Comparison of ENCODE assay signal across 1 cellular context in the genomic region with DNA sequence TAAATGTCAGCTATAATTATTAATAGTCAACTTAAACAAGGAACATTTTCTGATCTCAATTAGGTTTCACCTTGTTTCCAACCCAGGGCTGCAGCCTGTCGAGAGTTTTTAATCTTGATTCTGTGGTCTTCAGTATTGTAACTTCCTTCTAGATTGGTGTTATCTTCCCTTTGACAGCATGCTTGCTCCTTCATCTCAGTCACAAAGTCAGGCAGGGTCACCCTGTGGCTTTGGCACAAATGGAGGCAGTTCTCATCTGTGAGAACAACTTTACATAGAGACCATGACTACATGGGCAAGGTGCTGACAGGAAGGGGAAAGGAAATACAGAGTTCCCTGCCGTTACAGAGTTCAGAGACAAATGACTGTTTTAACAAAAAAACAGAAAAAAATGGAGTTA.
TF ChIP-seq lines count a peak whose summit lies in the region.

No MANE protein-coding gene starts in this region.

TF ChIP-seq in K562, 482 proteins besides CTCF, POLR2A, EP300 and RAD21 (continued from another document and continues in another):
- TF ChIP-seq FIP1L1 (IDR thresholded peaks at IDR 0.05; ENCODE audit: low read depth, low read length, poor library complexity, severe bottlenecking) (no peak), PRPF4 (IDR thresholded peaks at IDR 0.05; ENCODE audit: insufficient read depth, low read depth, low read length, poor library complexity, severe bottlenecking) (no peak), HDAC8 (tag; IDR thresholded peaks at IDR 0.05) (no peak), ZNF41 (CRISPR knock-in tag; conservative IDR thresholded peaks at IDR 0.05) (no peak), ZZZ3 (IDR thresholded peaks at IDR 0.05) (no peak), TFAM (CRISPR knock-in tag; conservative IDR thresholded peaks at IDR 0.05) (no peak), RAD51 (IDR thresholded peaks at IDR 0.05; ENCODE audit: borderline replicate concordance, low read depth) (no peak), JUN (IDR thresholded peaks at IDR 0.05; ENCODE audit: borderline replicate concordance, low read depth, low read length) (no peak), JUN (CRISPR knock-in tag; IDR thresholded peaks at IDR 0.05; ENCODE audit: borderline replicate concordance) (no peak), ZNF274 (IDR thresholded peaks at IDR 0.05; ENCODE audit: borderline replicate concordance, low read depth, low read length) (no peak), GABPB1 (CRISPR knock-in tag; IDR thresholded peaks at IDR 0.05) (no peak), NFXL1 (CRISPR knock-in tag; IDR thresholded peaks at IDR 0.05) (no peak), MCM3 (IDR thresholded peaks at IDR 0.05) (no peak), SETDB1 (IDR thresholded peaks at IDR 0.05; ENCODE audit: low read length) (no peak), NRF1 (conservative IDR thresholded peaks at IDR 0.05 in 1 of 2, IDR thresholded peaks at IDR 0.05 in 1 of 2) (no peak), TEAD2 (tag; IDR thresholded peaks at IDR 0.05) (no peak), POLR3A (IDR thresholded peaks at IDR 0.05; ENCODE audit: borderline replicate concordance, extremely low read depth, insufficient read depth, insufficient read length) (no peak), ZFP30 (CRISPR knock-in tag; IDR thresholded peaks at IDR 0.05; ENCODE audit: borderline replicate concordance) (no peak), ZSCAN32 (CRISPR knock-in tag; IDR thresholded peaks at IDR 0.05) (no peak), STAT5A (IDR thresholded peaks at IDR 0.05; ENCODE audit: borderline replicate concordance, low read length) (peak; percentile 79), SREBF2 (CRISPR knock-in tag; IDR thresholded peaks at IDR 0.05) (no peak), SNIP1 (IDR thresholded peaks at IDR 0.05; ENCODE audit: low read depth) (no peak), ZKSCAN1 (IDR thresholded peaks at IDR 0.05; ENCODE audit: low read depth, low read length) (no peak), ASH1L (IDR thresholded peaks at IDR 0.05; ENCODE audit: borderline replicate concordance, low read depth, partially characterized antibody) (no peak), SRSF7 (optimal IDR thresholded peaks at IDR 0.05; ENCODE audit: low read depth, low read length) (no peak), BHLHE40 (IDR thresholded peaks at IDR 0.05; ENCODE audit: low read length) (peak; percentile 68), PHF21A (IDR thresholded peaks at IDR 0.05; ENCODE audit: borderline replicate concordance, low read depth) (no peak), FOXK1 (CRISPR knock-in tag; IDR thresholded peaks at IDR 0.05; ENCODE audit: borderline replicate concordance) (no peak), PHTF2 (CRISPR knock-in tag; IDR thresholded peaks at IDR 0.05) (no peak), ZNF699 (CRISPR knock-in tag; IDR thresholded peaks at IDR 0.05; ENCODE audit: insufficient replicate concordance) (no peak), KLF1 (tag; IDR thresholded peaks at IDR 0.05) (no peak), ZNF584 (CRISPR knock-in tag; IDR thresholded peaks at IDR 0.05; ENCODE audit: low read depth) (no peak), ZNF217 (CRISPR knock-in tag; IDR thresholded peaks at IDR 0.05) (no peak), EHMT2 (IDR thresholded peaks at IDR 0.05) (no peak), ZNF830 (CRISPR knock-in tag; IDR thresholded peaks at IDR 0.05) (no peak), SIRT6 (IDR thresholded peaks at IDR 0.05; ENCODE audit: low read depth, low read length) (no peak), MYBL2 (IDR thresholded peaks at IDR 0.05; ENCODE audit: low read depth) (no peak), MYBL2 (CRISPR knock-in tag; IDR thresholded peaks at IDR 0.05; ENCODE audit: borderline replicate concordance) (no peak), IFI16 (CRISPR knock-in tag; IDR thresholded peaks at IDR 0.05) (no peak), SUPT5H (IDR thresholded peaks at IDR 0.05) (no peak)
- TF ChIP-seq, protein P1, sequence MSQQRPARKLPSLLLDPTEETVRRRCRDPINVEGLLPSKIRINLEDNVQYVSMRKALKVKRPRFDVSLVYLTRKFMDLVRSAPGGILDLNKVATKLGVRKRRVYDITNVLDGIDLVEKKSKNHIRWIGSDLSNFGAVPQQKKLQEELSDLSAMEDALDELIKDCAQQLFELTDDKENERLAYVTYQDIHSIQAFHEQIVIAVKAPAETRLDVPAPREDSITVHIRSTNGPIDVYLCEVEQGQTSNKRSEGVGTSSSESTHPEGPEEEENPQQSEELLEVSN (IDR thresholded peaks at IDR 0.05; ENCODE audit: borderline replicate concordance in 1 of 2, extremely low read depth in 1 of 2, insufficient read depth in 1 of 2, insufficient read length in 1 of 2, low read depth in 1 of 2, low read length in 1 of 2, poor library complexity in 1 of 2, severe bottlenecking in 1 of 2), result no peak
- TF ChIP-seq, protein P2, sequence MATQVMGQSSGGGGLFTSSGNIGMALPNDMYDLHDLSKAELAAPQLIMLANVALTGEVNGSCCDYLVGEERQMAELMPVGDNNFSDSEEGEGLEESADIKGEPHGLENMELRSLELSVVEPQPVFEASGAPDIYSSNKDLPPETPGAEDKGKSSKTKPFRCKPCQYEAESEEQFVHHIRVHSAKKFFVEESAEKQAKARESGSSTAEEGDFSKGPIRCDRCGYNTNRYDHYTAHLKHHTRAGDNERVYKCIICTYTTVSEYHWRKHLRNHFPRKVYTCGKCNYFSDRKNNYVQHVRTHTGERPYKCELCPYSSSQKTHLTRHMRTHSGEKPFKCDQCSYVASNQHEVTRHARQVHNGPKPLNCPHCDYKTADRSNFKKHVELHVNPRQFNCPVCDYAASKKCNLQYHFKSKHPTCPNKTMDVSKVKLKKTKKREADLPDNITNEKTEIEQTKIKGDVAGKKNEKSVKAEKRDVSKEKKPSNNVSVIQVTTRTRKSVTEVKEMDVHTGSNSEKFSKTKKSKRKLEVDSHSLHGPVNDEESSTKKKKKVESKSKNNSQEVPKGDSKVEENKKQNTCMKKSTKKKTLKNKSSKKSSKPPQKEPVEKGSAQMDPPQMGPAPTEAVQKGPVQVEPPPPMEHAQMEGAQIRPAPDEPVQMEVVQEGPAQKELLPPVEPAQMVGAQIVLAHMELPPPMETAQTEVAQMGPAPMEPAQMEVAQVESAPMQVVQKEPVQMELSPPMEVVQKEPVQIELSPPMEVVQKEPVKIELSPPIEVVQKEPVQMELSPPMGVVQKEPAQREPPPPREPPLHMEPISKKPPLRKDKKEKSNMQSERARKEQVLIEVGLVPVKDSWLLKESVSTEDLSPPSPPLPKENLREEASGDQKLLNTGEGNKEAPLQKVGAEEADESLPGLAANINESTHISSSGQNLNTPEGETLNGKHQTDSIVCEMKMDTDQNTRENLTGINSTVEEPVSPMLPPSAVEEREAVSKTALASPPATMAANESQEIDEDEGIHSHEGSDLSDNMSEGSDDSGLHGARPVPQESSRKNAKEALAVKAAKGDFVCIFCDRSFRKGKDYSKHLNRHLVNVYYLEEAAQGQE (CRISPR knock-in tag; IDR thresholded peaks at IDR 0.05; ENCODE audit: low read depth), result no peak
- TF ChIP-seq, protein P3, sequence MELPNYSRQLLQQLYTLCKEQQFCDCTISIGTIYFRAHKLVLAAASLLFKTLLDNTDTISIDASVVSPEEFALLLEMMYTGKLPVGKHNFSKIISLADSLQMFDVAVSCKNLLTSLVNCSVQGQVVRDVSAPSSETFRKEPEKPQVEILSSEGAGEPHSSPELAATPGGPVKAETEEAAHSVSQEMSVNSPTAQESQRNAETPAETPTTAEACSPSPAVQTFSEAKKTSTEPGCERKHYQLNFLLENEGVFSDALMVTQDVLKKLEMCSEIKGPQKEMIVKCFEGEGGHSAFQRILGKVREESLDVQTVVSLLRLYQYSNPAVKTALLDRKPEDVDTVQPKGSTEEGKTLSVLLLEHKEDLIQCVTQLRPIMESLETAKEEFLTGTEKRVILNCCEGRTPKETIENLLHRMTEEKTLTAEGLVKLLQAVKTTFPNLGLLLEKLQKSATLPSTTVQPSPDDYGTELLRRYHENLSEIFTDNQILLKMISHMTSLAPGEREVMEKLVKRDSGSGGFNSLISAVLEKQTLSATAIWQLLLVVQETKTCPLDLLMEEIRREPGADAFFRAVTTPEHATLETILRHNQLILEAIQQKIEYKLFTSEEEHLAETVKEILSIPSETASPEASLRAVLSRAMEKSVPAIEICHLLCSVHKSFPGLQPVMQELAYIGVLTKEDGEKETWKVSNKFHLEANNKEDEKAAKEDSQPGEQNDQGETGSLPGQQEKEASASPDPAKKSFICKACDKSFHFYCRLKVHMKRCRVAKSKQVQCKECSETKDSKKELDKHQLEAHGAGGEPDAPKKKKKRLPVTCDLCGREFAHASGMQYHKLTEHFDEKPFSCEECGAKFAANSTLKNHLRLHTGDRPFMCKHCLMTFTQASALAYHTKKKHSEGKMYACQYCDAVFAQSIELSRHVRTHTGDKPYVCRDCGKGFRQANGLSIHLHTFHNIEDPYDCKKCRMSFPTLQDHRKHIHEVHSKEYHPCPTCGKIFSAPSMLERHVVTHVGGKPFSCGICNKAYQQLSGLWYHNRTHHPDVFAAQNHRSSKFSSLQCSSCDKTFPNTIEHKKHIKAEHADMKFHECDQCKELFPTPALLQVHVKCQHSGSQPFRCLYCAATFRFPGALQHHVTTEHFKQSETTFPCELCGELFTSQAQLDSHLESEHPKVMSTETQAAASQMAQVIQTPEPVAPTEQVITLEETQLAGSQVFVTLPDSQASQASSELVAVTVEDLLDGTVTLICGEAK (IDR thresholded peaks at IDR 0.05), result no peak
- TF ChIP-seq, protein P3 (CRISPR knock-in tag; IDR thresholded peaks at IDR 0.05), result no peak
- TF ChIP-seq, protein P4, sequence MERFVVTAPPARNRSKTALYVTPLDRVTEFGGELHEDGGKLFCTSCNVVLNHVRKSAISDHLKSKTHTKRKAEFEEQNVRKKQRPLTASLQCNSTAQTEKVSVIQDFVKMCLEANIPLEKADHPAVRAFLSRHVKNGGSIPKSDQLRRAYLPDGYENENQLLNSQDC (CRISPR knock-in tag; IDR thresholded peaks at IDR 0.05), result no peak
- TF ChIP-seq, protein P5, sequence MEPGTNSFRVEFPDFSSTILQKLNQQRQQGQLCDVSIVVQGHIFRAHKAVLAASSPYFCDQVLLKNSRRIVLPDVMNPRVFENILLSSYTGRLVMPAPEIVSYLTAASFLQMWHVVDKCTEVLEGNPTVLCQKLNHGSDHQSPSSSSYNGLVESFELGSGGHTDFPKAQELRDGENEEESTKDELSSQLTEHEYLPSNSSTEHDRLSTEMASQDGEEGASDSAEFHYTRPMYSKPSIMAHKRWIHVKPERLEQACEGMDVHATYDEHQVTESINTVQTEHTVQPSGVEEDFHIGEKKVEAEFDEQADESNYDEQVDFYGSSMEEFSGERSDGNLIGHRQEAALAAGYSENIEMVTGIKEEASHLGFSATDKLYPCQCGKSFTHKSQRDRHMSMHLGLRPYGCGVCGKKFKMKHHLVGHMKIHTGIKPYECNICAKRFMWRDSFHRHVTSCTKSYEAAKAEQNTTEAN (CRISPR knock-in tag; IDR thresholded peaks at IDR 0.05), result no peak
